22 cellular contexts compared by ENCODE assay signal in genomic region chr7:26718063-26718462, GRCh38.
DNase-seq lines count a peak whose midpoint lies in the region; ATAC-seq, FAIRE-seq and TF ChIP-seq lines count a peak whose summit lies in the region.
"Had no signal": no experiment of that assay in that cellular context is flagged by ENCODE, and none has a peak within 500 bp of the region (broad histone marks: within the 10 kb centered on the region; RNA-seq: fewer than 3 reads in every experiment).

No MANE protein-coding gene starts in this region.

- H3K27me3 ChIP-seq in sigmoid colon (no peaks in the 10 kb centered on the region), heart left ventricle (peaks cover 0 to 13% (median 0%) of the 10 kb centered on the region in 9 donors)
- H3K27me3 ChIP-seq: BLaER1 treated with 17β-estradiol and CSF1 and Interleukin-3, amounts not matched to agents 10 nM and 100 nM had no signal

- TF ChIP-seq CTCF in HEK293 (tag by site-specific recombination; IDR thresholded peaks at IDR 0.05) (no peak), kidney (IDR thresholded peaks at IDR 0.05; ENCODE audit: borderline replicate concordance, extremely low read depth, insufficient read depth) (no peak), nephron progenitor cell (IDR thresholded peaks at IDR 0.05) (no peak), sigmoid colon (IDR thresholded peaks at IDR 0.05) (no peak), heart left ventricle (IDR thresholded peaks at IDR 0.05) (no peak)

- H3K4me1 Mint-ChIP-seq in nephron progenitor cell = peaks cover 9% of the 10 kb centered on the region

- no peak overlapping the region for H3K27ac ChIP-seq in HEK293 (ENCODE audit: extremely low read depth, low read depth, low read length)
- no peak overlapping the region for H3K27ac ChIP-seq in kidney (ENCODE audit: low read depth in 2 of 2, low read length in 2 of 2)
- H3K27ac ChIP-seq in sigmoid colon = no peak overlapping the region
- H3K27ac ChIP-seq in heart left ventricle = no peak overlapping the region
- H3K27ac ChIP-seq: A549; BLaER1 treated with 17β-estradiol and CSF1 and Interleukin-3, amounts not matched to agents 10 nM and 100 nM had no signal

- H3K9ac ChIP-seq in kidney (ENCODE audit: low read length in 2 of 2) = no peak overlapping the region
- H3K9ac ChIP-seq: BLaER1 treated with 17β-estradiol and CSF1 and Interleukin-3, amounts not matched to agents 10 nM and 100 nM had no signal

- DNase-seq in kidney = no peak
- DNase-seq in nephron progenitor cell = no peak
- no peak for DNase-seq in sigmoid colon
- DNase-seq in heart left ventricle = no peak
- no peak for DNase-seq in islet precursor cell
- DNase-seq: 8988T; AML-193; Caco-2; Calu3; CD4-positive, alpha-beta T cell; CD8-positive, alpha-beta T cell; DMS79 treated with DMSO at 0.1 percent for 48 hours; GDM1 had no signal

- POLR2A ChIA-PET in HEK293 (lab: Yijun Ruan, JAX) = no interaction called here

- H3K9me3 Mint-ChIP-seq in nephron progenitor cell = no peaks in the 10 kb centered on the region
- H3K9me3 Mint-ChIP-seq: CD4-positive, alpha-beta T cell; CD8-positive, alpha-beta T cell had no signal

- FAIRE-seq in kidney (lab: Jason Lieb, UNC) = peak; percentile 51
- FAIRE-seq: A549, D721Med, GM12878, GM12892, GM18507, GM19239 had no signal

- peak overlapping the region; percentile 44 for H3K27ac Mint-ChIP-seq in nephron progenitor cell
- H3K27ac Mint-ChIP-seq: B cell; CD4-positive, alpha-beta T cell; CD8-positive, alpha-beta T cell had no signal

- H3K27me3 Mint-ChIP-seq in nephron progenitor cell (ENCODE audit: low read depth, poor library complexity) = peaks cover 6% of the 10 kb centered on the region
- H3K27me3 Mint-ChIP-seq: B cell had no signal

- H3K4me3 ChIP-seq in HEK293 (ENCODE audit: low read depth, low read length) (no peak overlapping the region), kidney (ENCODE audit: low read length in 2 of 2) (no peak overlapping the region), sigmoid colon (no peak overlapping the region), heart left ventricle (no peak overlapping the region)
- H3K4me3 ChIP-seq: A549; BLaER1 treated with 17β-estradiol and CSF1 and Interleukin-3, amounts not matched to agents 10 nM and 100 nM; GM12878 had no signal

- intact Hi-C loops in kidney (cut with DNase I) = no loop called here
- intact Hi-C loops in sigmoid colon (cut with DNase I) = no loop called here
- intact Hi-C loops in heart left ventricle (cut with DNase I) = no loop called here

- peaks cover 49% of the 10 kb centered on the region for H3K36me3 Mint-ChIP-seq in nephron progenitor cell (ENCODE audit: low read depth)
- H3K36me3 Mint-ChIP-seq: CD8-positive, alpha-beta T cell had no signal

- CTCF ChIA-PET in HEK293 (lab: Yijun Ruan, JAX) = no interaction called here

- no peak overlapping the region for H3K4me3 Mint-ChIP-seq in nephron progenitor cell
- H3K4me3 Mint-ChIP-seq: B cell; CD4-positive, alpha-beta T cell; CD8-positive, alpha-beta T cell had no signal

- ATAC-seq in heart left ventricle = no peak
- ATAC-seq: A549; CD8-positive, alpha-beta T cell; GM12878 had no signal

- 94 to 96% methylated on average over 1 of the region's 1 CpG for whole genome bisulfite sequencing in sigmoid colon, 2 donors
- WGBS in heart left ventricle, 4 donors = 91 to 96% (median 93%) methylated on average over 1 of the region's 1 CpG

- no peak for TF ChIP-seq EP300 in sigmoid colon (IDR thresholded peaks at IDR 0.05)

- H3K4me1 ChIP-seq in HEK293 (ENCODE audit: control insufficient read depth, insufficient read depth, low read length) (no peaks in the 10 kb centered on the region), kidney (ENCODE audit: control insufficient read depth in 1 of 2, insufficient read depth in 1 of 2, low read depth in 1 of 2, low read length in 2 of 2) (no peaks in the 10 kb centered on the region), sigmoid colon (no peaks in the 10 kb centered on the region), heart left ventricle (no peaks in the 10 kb centered on the region)
- H3K4me1 ChIP-seq: A549, Caco-2 had no signal

- TF ChIP-seq POLR2A in sigmoid colon (IDR thresholded peaks at IDR 0.05) (no peak), heart left ventricle (IDR thresholded peaks at IDR 0.05) (no peak)

- H3K9me3 ChIP-seq in HEK293 (ENCODE audit: control insufficient read depth, insufficient read depth, low read depth, low read length) (no peaks in the 10 kb centered on the region), kidney (ENCODE audit: control insufficient read depth in 1 of 2, low read length in 2 of 2) (no peaks in the 10 kb centered on the region), sigmoid colon (no peaks in the 10 kb centered on the region), heart left ventricle (no peaks in the 10 kb centered on the region)
- H3K9me3 ChIP-seq: A549; BLaER1 treated with 17β-estradiol and CSF1 and Interleukin-3, amounts not matched to agents 10 nM and 100 nM; Caco-2 had no signal

- no peaks in the 10 kb centered on the region for H3K36me3 ChIP-seq in HEK293 (ENCODE audit: control insufficient read depth in 2 of 2, insufficient read depth in 1 of 2, low read length in 2 of 2)
- H3K36me3 ChIP-seq in kidney (ENCODE audit: control insufficient read depth in 1 of 2, insufficient read depth in 2 of 2, low read length in 2 of 2) = no peaks in the 10 kb centered on the region
- H3K36me3 ChIP-seq in sigmoid colon = peaks cover 0 to 3% (median 0%) of the 10 kb centered on the region in 4 donors
- H3K36me3 ChIP-seq in heart left ventricle = no peaks in the 10 kb centered on the region
- H3K36me3 ChIP-seq: BLaER1 treated with 17β-estradiol and CSF1 and Interleukin-3, amounts not matched to agents 10 nM and 100 nM had no signal

TF ChIP-seq in HEK293, 187 proteins besides CTCF, POLR2A, EP300 and RAD21:
- TF ChIP-seq PRDM1 (tag by site-specific recombination; IDR thresholded peaks at IDR 0.05) = peak; percentile 95
- TF ChIP-seq ZNF366 (tag by site-specific recombination; conservative IDR thresholded peaks at IDR 0.05) = 0 out of 2 replicates have a peak, but pooled peaks have one; percentile 20
- TF ChIP-seq ZNF768 (tag by site-specific recombination; IDR thresholded peaks at IDR 0.05) = no peak
